In genomic region chr17:35074711-35075707, GRCh38 we compare ENCODE assay signal across 1 cellular context.
TF ChIP-seq lines count a peak whose summit lies in the region.

No MANE protein-coding gene starts in this region.

TF ChIP-seq in HepG2, 621 proteins besides CTCF, POLR2A, EP300 and RAD21 (continued from another document and continues in another):
- TF ChIP-seq PRPF4 (IDR thresholded peaks at IDR 0.05; ENCODE audit: low read depth, low read length, poor library complexity, severe bottlenecking) (no peak), ZNF598 (CRISPR knock-in tag; IDR thresholded peaks at IDR 0.05; ENCODE audit: borderline replicate concordance) (no peak), STAT5B (CRISPR knock-in tag; IDR thresholded peaks at IDR 0.05) (no peak), MBD4 (IDR thresholded peaks at IDR 0.05; ENCODE audit: borderline replicate concordance, low read length) (no peak), TIGD3 (CRISPR knock-in tag; IDR thresholded peaks at IDR 0.05; ENCODE audit: borderline replicate concordance) (no peak), ZNF580 (CRISPR knock-in tag; IDR thresholded peaks at IDR 0.05; ENCODE audit: borderline replicate concordance, low read depth) (no peak), ZNF136 (CRISPR knock-in tag; IDR thresholded peaks at IDR 0.05; ENCODE audit: low read depth) (no peak), TBL1XR1 (IDR thresholded peaks at IDR 0.05; ENCODE audit: borderline replicate concordance, low read length, partially characterized antibody) (no peak), YEATS2 (CRISPR knock-in tag; IDR thresholded peaks at IDR 0.05; ENCODE audit: borderline replicate concordance) (no peak), ATF1 (CRISPR knock-in tag; IDR thresholded peaks at IDR 0.05) (no peak), MBNL3 (CRISPR knock-in tag; conservative IDR thresholded peaks at IDR 0.05) (no peak), ARID5B (CRISPR knock-in tag; IDR thresholded peaks at IDR 0.05) (peak; percentile 64), TCF7 (IDR thresholded peaks at IDR 0.05; ENCODE audit: low read depth) (no peak), PCBP2 (optimal IDR thresholded peaks at IDR 0.05; ENCODE audit: low read depth, low read length, poor library complexity, severe bottlenecking) (no peak), SOX13 (IDR thresholded peaks at IDR 0.05) (no peak), SOX13 (CRISPR knock-in tag; conservative IDR thresholded peaks at IDR 0.05 in 1 of 2, IDR thresholded peaks at IDR 0.05 in 1 of 2) (peak in 1 of 2 experiments; percentile 87; a peak in 2 of 4 replicates), SRSF4 (IDR thresholded peaks at IDR 0.05; ENCODE audit: low read depth, low read length, poor library complexity, severe bottlenecking) (no peak), ZNF33B (CRISPR knock-in tag; IDR thresholded peaks at IDR 0.05) (no peak), MXD4 (CRISPR knock-in tag; IDR thresholded peaks at IDR 0.05) (no peak), ZNF674 (CRISPR knock-in tag; IDR thresholded peaks at IDR 0.05; ENCODE audit: low read depth) (no peak), KDM5A (IDR thresholded peaks at IDR 0.05; ENCODE audit: borderline replicate concordance, low read length) (no peak), POGZ (CRISPR knock-in tag; IDR thresholded peaks at IDR 0.05) (0 out of 2 replicates have a peak, but pooled peaks have one; percentile 16), ZNF432 (CRISPR knock-in tag; IDR thresholded peaks at IDR 0.05; ENCODE audit: borderline replicate concordance) (no peak), PLSCR1 (CRISPR knock-in tag; IDR thresholded peaks at IDR 0.05; ENCODE audit: borderline replicate concordance) (no peak), KLF15 (CRISPR knock-in tag; IDR thresholded peaks at IDR 0.05; ENCODE audit: borderline replicate concordance) (no peak), DPF2 (CRISPR knock-in tag; IDR thresholded peaks at IDR 0.05; ENCODE audit: borderline replicate concordance, low read depth) (0 out of 2 replicates have a peak, but pooled peaks have one; percentile 31), SAFB2 (CRISPR knock-in tag; IDR thresholded peaks at IDR 0.05; ENCODE audit: borderline replicate concordance, low read depth) (no peak), CSRNP2 (CRISPR knock-in tag; conservative IDR thresholded peaks at IDR 0.05; ENCODE audit: low read depth) (no peak), TBX3 (IDR thresholded peaks at IDR 0.05; ENCODE audit: borderline replicate concordance) (no peak), RARA (CRISPR knock-in tag; IDR thresholded peaks at IDR 0.05) (peak; percentile 29; the same call in 1 of the 2 replicates), POGK (CRISPR knock-in tag; conservative IDR thresholded peaks at IDR 0.05) (no peak), ZNF639 (CRISPR knock-in tag; conservative IDR thresholded peaks at IDR 0.05) (no peak), SETDB1 (CRISPR knock-in tag; IDR thresholded peaks at IDR 0.05; ENCODE audit: borderline replicate concordance) (no peak), U2AF1 (optimal IDR thresholded peaks at IDR 0.05; ENCODE audit: low read depth, low read length) (no peak), NFATC3 (CRISPR knock-in tag; IDR thresholded peaks at IDR 0.05) (no peak), ZNF784 (CRISPR knock-in tag; IDR thresholded peaks at IDR 0.05; ENCODE audit: borderline replicate concordance) (no peak), ZNF761 (CRISPR knock-in tag; conservative IDR thresholded peaks at IDR 0.05) (0 out of 2 replicates have a peak, but pooled peaks have one; percentile 35), HNF1A (IDR thresholded peaks at IDR 0.05; ENCODE audit: low read depth) (0 out of 2 replicates have a peak, but pooled peaks have one; percentile 52), HNF1A (CRISPR knock-in tag; IDR thresholded peaks at IDR 0.05; ENCODE audit: borderline replicate concordance) (peak; percentile 35; the same call in 1 of the 2 replicates), ZNF773 (CRISPR knock-in tag; IDR thresholded peaks at IDR 0.05; ENCODE audit: borderline replicate concordance) (no peak), ZSCAN21 (CRISPR knock-in tag; IDR thresholded peaks at IDR 0.05; ENCODE audit: borderline replicate concordance) (no peak), ZNF383 (CRISPR knock-in tag; IDR thresholded peaks at IDR 0.05; ENCODE audit: borderline replicate concordance) (0 out of 2 replicates have a peak, but pooled peaks have one; percentile 40), ZNF468 (CRISPR knock-in tag; IDR thresholded peaks at IDR 0.05) (no peak), THYN1 (CRISPR knock-in tag; IDR thresholded peaks at IDR 0.05; ENCODE audit: borderline replicate concordance, low read depth) (no peak), ZNF264 (CRISPR knock-in tag; IDR thresholded peaks at IDR 0.05) (0 out of 2 replicates have a peak, but pooled peaks have one; percentile 19), ZBTB3 (CRISPR knock-in tag; IDR thresholded peaks at IDR 0.05; ENCODE audit: borderline replicate concordance, low read depth) (no peak), SP5 (CRISPR knock-in tag; IDR thresholded peaks at IDR 0.05; ENCODE audit: borderline replicate concordance, low read depth) (no peak), HMGA1 (CRISPR knock-in tag; conservative IDR thresholded peaks at IDR 0.05) (no peak), KAT2B (IDR thresholded peaks at IDR 0.05; ENCODE audit: borderline replicate concordance, low read depth, low read length) (no peak)
